ENCODE assay signal across 12 cellular contexts in the genomic region with DNA sequence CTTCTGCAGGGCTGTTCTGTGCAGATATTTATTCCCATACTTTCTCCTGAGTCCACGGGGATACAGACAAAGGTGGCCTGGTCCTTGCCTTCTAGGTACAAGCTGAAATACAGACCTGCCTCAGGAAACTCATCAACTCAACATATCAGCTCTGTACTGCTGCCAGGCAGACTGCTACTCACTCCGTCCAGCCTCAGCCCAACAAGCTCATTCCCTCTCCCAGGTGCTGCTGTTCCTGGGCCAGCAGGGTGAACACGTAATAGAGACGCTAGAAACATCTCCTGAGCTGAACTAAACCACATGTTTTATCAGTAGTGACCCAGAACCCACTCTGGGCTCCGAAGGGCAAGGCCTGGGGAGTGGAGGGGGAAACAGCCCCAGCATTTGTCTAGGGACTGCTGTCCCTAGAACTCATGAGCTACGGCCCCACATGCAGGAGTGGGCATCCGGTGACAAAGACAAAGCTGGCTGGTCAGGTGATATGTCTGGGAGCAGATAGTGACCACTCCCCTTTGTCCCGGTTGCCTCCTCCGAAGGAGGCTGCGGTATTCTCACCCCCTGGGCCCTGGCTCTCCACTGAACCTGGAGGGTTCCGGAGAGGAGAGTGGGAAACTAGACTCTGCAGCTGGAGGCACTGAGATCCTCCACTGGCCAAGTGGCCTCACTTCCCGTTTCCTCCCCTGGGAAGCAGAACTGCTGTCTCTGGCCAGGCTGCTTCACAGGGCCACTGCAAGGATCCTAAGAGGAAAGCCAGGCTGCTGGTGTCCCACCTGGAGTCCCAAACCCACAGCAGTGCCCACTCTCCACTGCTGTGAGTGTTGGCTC.
DNase-seq lines count a peak whose midpoint lies in the region; ATAC-seq and TF ChIP-seq lines count a peak whose summit lies in the region.
"Had no signal": no experiment of that assay in that cellular context is flagged by ENCODE, and none has a peak within 500 bp of the region (broad histone marks: within the 10 kb centered on the region; RNA-seq: fewer than 3 reads in every experiment).

No MANE protein-coding gene starts in this region.

- H3K4me1 ChIP-seq in mucosa of rectum (ENCODE audit: control insufficient read depth in 2 of 2, insufficient read depth in 2 of 2, low read length in 2 of 2) (peaks cover 26 to 40% of the 10 kb centered on the region in 2 donors), upper lobe of left lung (peaks cover 53 to 72% (median 59%) of the 10 kb centered on the region in 4 donors)

- H3K27me3 Mint-ChIP-seq in activated T-cell treated with anti-CD3 and anti-CD28 coated beads, Interleukin-2, amount 50 U/mL, for 24 hours, result no peaks in the 10 kb centered on the region
- no peaks in the 10 kb centered on the region for H3K27me3 Mint-ChIP-seq in activated T-cell treated with anti-CD3 and anti-CD28 coated beads, Interleukin-2, amount 50 U/mL, for 4 hours (ENCODE audit: low read depth)
- H3K27me3 Mint-ChIP-seq in central memory CD8-positive, alpha-beta T cell, result no peaks in the 10 kb centered on the region

- H3K9me3 Mint-ChIP-seq in activated T-cell treated with anti-CD3 and anti-CD28 coated beads, Interleukin-2, amount 50 U/mL, for 24 hours, result no peaks in the 10 kb centered on the region
- H3K9me3 Mint-ChIP-seq in activated T-cell treated with anti-CD3 and anti-CD28 coated beads, Interleukin-2, amount 50 U/mL, for 4 hours, result no peaks in the 10 kb centered on the region
- no peaks in the 10 kb centered on the region for H3K9me3 Mint-ChIP-seq in central memory CD8-positive, alpha-beta T cell

- DNase-seq in activated T-cell treated with anti-CD3 and anti-CD28 coated beads, Interleukin-2, amount 50 U/mL, for 24 hours, result no peak
- DNase-seq in activated T-cell treated with anti-CD3 and anti-CD28 coated beads, Interleukin-2, amount 50 U/mL, for 4 hours, result no peak
- DNase-seq in central memory CD8-positive, alpha-beta T cell (ENCODE audit: low spot score in 2 of 2), result no peak
- DNase-seq in upper lobe of left lung, result no peak
- DNase-seq in NCI-H69 (lab: John Stamatoyannopoulos, UW), result no peak
- no peak for DNase-seq in EL
- DNase-seq in NCI-H2171 (lab: John Stamatoyannopoulos, UW), result no peak
- DNase-seq: ACHN; central memory CD4-positive, alpha-beta T cell; stimulated activated CD4-positive, alpha-beta T cell treated with anti-CD3 and anti-CD28 coated beads, Interleukin-2, amount 100 ng/mL, for 48 hours had no signal

- H3K27ac Mint-ChIP-seq in activated T-cell treated with anti-CD3 and anti-CD28 coated beads, Interleukin-2, amount 50 U/mL, for 24 hours, result peak overlapping the region; percentile 3
- H3K27ac Mint-ChIP-seq in central memory CD8-positive, alpha-beta T cell (ENCODE audit: low read depth), result peak overlapping the region; percentile 76

- H3K4me3 ChIP-seq in mucosa of rectum (ENCODE audit: low read length in 2 of 2), result no peak overlapping the region
- H3K4me3 ChIP-seq in upper lobe of left lung, result no peak overlapping the region
- H3K4me3 ChIP-seq: tibial artery had no signal

- no peak for ATAC-seq in activated T-cell treated with anti-CD3 and anti-CD28 coated beads, Interleukin-2, amount 50 U/mL, for 4 hours
- no peak for ATAC-seq in central memory CD8-positive, alpha-beta T cell (replicated peaks; ENCODE audit: extremely low read depth, poor library complexity, severe bottlenecking)
- ATAC-seq in upper lobe of left lung (ENCODE audit: low FRiP score in 2 of 2), result peak in 1 of 2 donors; percentile 44

- peaks cover 55% of the 10 kb centered on the region for H3K4me1 Mint-ChIP-seq in activated T-cell treated with anti-CD3 and anti-CD28 coated beads, Interleukin-2, amount 50 U/mL, for 24 hours (ENCODE audit: low read depth)
- H3K4me1 Mint-ChIP-seq in activated T-cell treated with anti-CD3 and anti-CD28 coated beads, Interleukin-2, amount 50 U/mL, for 4 hours (ENCODE audit: low read depth), result peaks cover 68% of the 10 kb centered on the region
- H3K4me1 Mint-ChIP-seq in central memory CD8-positive, alpha-beta T cell, result peaks cover 62% of the 10 kb centered on the region

- no peak for TF ChIP-seq POLR2A in upper lobe of left lung (IDR thresholded peaks at IDR 0.05)

- H3K27me3 ChIP-seq in mucosa of rectum (ENCODE audit: control insufficient read depth in 2 of 2, insufficient read depth in 2 of 2, low read length in 2 of 2) (no peaks in the 10 kb centered on the region), upper lobe of left lung (no peaks in the 10 kb centered on the region)
- H3K27me3 ChIP-seq: tibial artery had no signal

- H3K36me3 ChIP-seq in mucosa of rectum (ENCODE audit: control insufficient read depth in 2 of 2, insufficient read depth in 2 of 2, low read length in 2 of 2) (peaks cover 3 to 12% of the 10 kb centered on the region in 2 donors), upper lobe of left lung (peaks cover 0 to 8% (median 4%) of the 10 kb centered on the region in 4 donors)

- no peak overlapping the region for H3K4me3 Mint-ChIP-seq in activated T-cell treated with anti-CD3 and anti-CD28 coated beads, Interleukin-2, amount 50 U/mL, for 24 hours
- H3K4me3 Mint-ChIP-seq in activated T-cell treated with anti-CD3 and anti-CD28 coated beads, Interleukin-2, amount 50 U/mL, for 4 hours, result no peak overlapping the region
- peak overlapping the region; percentile 49 for H3K4me3 Mint-ChIP-seq in central memory CD8-positive, alpha-beta T cell

- no peak for TF ChIP-seq CTCF in upper lobe of left lung (IDR thresholded peaks at IDR 0.05)

- H3K27ac ChIP-seq in mucosa of rectum (ENCODE audit: low read depth in 2 of 2, low read length in 2 of 2) (peak overlapping the region; percentile 38 to 41), upper lobe of left lung (peak overlapping the region in 3 of 4 donors; percentile 61 to 76 (median 64))

- no peak for TF ChIP-seq EP300 in upper lobe of left lung (IDR thresholded peaks at IDR 0.05)

- H3K9ac ChIP-seq in mucosa of rectum (ENCODE audit: low read depth in 1 of 2, low read length in 2 of 2), result peak overlapping the region in 1 of 2 donors; percentile 26

- peaks cover 12% of the 10 kb centered on the region for H3K36me3 Mint-ChIP-seq in activated T-cell treated with anti-CD3 and anti-CD28 coated beads, Interleukin-2, amount 50 U/mL, for 24 hours (ENCODE audit: low read depth)
- peaks cover 3% of the 10 kb centered on the region for H3K36me3 Mint-ChIP-seq in activated T-cell treated with anti-CD3 and anti-CD28 coated beads, Interleukin-2, amount 50 U/mL, for 4 hours (ENCODE audit: insufficient read depth)
- H3K36me3 Mint-ChIP-seq in central memory CD8-positive, alpha-beta T cell (ENCODE audit: insufficient read depth), result peaks cover 16% of the 10 kb centered on the region

- 68 to 77% methylated on average over 8 to 12 of the region's 12 CpGs for WGBS in upper lobe of left lung, 2 donors

- H3K9me3 ChIP-seq in mucosa of rectum (ENCODE audit: control insufficient read depth in 2 of 2, low read length in 2 of 2) (no peaks in the 10 kb centered on the region), upper lobe of left lung (no peaks in the 10 kb centered on the region)
- H3K9me3 ChIP-seq: tibial artery had no signal
